17 cellular contexts compared by ENCODE assay signal in the genomic region with DNA sequence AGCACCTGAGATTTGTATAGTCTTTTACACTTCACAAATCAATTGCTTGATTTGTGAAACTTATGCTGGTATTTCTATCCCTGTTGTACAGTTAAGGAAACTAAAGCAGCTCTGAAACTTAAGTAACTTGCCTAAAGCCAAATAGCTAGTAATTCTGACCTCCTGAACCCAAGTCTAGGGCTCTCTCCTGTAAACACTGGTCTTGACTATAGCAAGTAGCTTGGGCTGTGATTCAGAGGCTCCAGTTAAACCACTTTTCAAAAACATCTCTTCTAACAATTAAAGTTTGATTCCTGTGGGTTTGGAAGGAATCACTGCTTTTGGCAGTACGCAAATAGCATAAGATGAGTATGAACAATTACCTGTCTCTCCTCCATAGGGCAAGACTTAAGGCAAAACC.
"Had no signal": no experiment of that assay in that cellular context is flagged by ENCODE, and none has a peak within 500 bp of the region (broad histone marks: within the 10 kb centered on the region; RNA-seq: fewer than 3 reads in every experiment).

No MANE protein-coding gene starts in this region.

- H3K9ac ChIP-seq: neural progenitor cell had no signal

- DNase-seq: activated B cell treated with CpG ODN at 0.5 μM for 24 hours; activated CD4-positive, alpha-beta T cell treated with anti-CD3 and anti-CD28 coated beads for 48 hours; activated gamma-delta T cell treated with Interleukin-2 at 50 U/mL for 16 hours; amygdala; left lung; naive B cell; retina; stimulated activated CD4-positive, alpha-beta T cell treated with anti-CD3 and anti-CD28 coated beads, Interleukin-4, amount 100 ng/mL, for 24 hours; stimulated activated naive CD4-positive, alpha-beta T cell treated with Interleukin-2 at 50 U/mL for 16 hours; transverse colon had no signal

- H3K36me3 ChIP-seq: cardiac muscle cell, gastroesophageal sphincter, left lung, neural progenitor cell, transverse colon had no signal

- H3K4me2 ChIP-seq: neural progenitor cell had no signal

- H2AFZ ChIP-seq: neural progenitor cell had no signal

- H3K4me3 ChIP-seq: cardiac muscle cell, gastroesophageal sphincter, left lung, neural progenitor cell, skin epidermis, transverse colon had no signal

- H3K36me3 Mint-ChIP-seq: neural progenitor cell had no signal

- H3K9me3 ChIP-seq: transverse colon had no signal

- H3K4me1 ChIP-seq: gastroesophageal sphincter, left lung had no signal

- H3K27me3 ChIP-seq: cardiac muscle cell, left lung, neural progenitor cell, transverse colon had no signal

- H3K4me3 Mint-ChIP-seq: activated B cell treated with CpG ODN at 0.5 μM for 24 hours; activated naive CD8-positive, alpha-beta T cell; naive B cell; neural progenitor cell had no signal

- H3K27ac ChIP-seq: cardiac muscle cell, gastroesophageal sphincter, left lung, neural progenitor cell, skin epidermis, transverse colon had no signal

- H3K4me1 Mint-ChIP-seq: activated B cell treated with CpG ODN at 0.5 μM for 24 hours, naive B cell had no signal

- FAIRE-seq: keratinocyte, TTC549 had no signal

- H3K27ac Mint-ChIP-seq: activated B cell treated with CpG ODN at 0.5 μM for 24 hours; activated naive CD8-positive, alpha-beta T cell; naive B cell; neural progenitor cell had no signal
